32 cellular contexts compared by ENCODE assay signal in genomic region chr3:14814473-14814872, GRCh38. TPM values are rescaled to one million over a fixed set of nuclear protein-coding genes. Genes with fewer than 3 reads are reported as not detected.
"Had no signal": no experiment of that assay in that cellular context is flagged by ENCODE, and none has a peak within 500 bp of the region (broad histone marks: within the 10 kb centered on the region; RNA-seq: fewer than 3 reads in every experiment).

No MANE protein-coding gene starts in this region.

- H3K4me3 ChIP-seq: esophagus squamous epithelium, hepatocyte, psoas muscle, tibial artery, upper lobe of right lung had no signal

- H3K36me3 ChIP-seq: upper lobe of right lung had no signal

- H3K9me3 ChIP-seq: esophagus squamous epithelium, psoas muscle, tibial artery, upper lobe of right lung had no signal

- H3K4me1 Mint-ChIP-seq: central memory CD8-positive, alpha-beta T cell had no signal

- H3K9ac ChIP-seq: parathyroid adenoma had no signal

- FAIRE-seq: bronchial epithelial cell, frontal cortex, kidney, TTC549 had no signal

- H3K79me2 ChIP-seq: hepatocyte, parathyroid adenoma had no signal

- H3K36me3 Mint-ChIP-seq: activated naive CD8-positive, alpha-beta T cell; naive thymus-derived CD8-positive, alpha-beta T cell; stimulated activated effector memory CD8-positive, alpha-beta T cell treated with anti-CD3 and anti-CD28 coated beads, Interleukin-12 subunit alpha, Interleukin-12 subunit beta, amount 100 ng/mL, for 72 hours had no signal

- H3K4me3 Mint-ChIP-seq: activated naive CD8-positive, alpha-beta T cell; activated T-cell treated with anti-CD3 and anti-CD28 coated beads, Interleukin-2, amount 50 U/mL, for 72 hours; central memory CD8-positive, alpha-beta T cell; dendritic cell treated with granulocyte-macrophage colony-stimulating factor and Interleukin-4, amounts not matched to agents 40 ng/mL and 50 ng/mL, for 4 days; neural crest cell; stimulated activated effector memory CD8-positive, alpha-beta T cell treated with anti-CD3 and anti-CD28 coated beads, Interleukin-12 subunit alpha, Interleukin-12 subunit beta, amount 100 ng/mL, for 72 hours; stimulated activated naive CD8-positive, alpha-beta T cell treated with anti-CD3 and anti-CD28 coated beads, Interleukin-15, amount 100 ng/mL, for 72 hours; T-helper 1 cell treated with Interleukin-12 subunit alpha and Interleukin-12 subunit beta and Interleukin-4 antibody, amounts not matched to agents 30 μg/mL and 1 μg/mL, for 36 hours had no signal

- H3K4me2 ChIP-seq: hepatocyte had no signal

- ATAC-seq: activated T-cell treated with anti-CD3 and anti-CD28 coated beads, Interleukin-2, amount 50 U/mL, for 72 hours; naive thymus-derived CD8-positive, alpha-beta T cell; stimulated activated effector memory CD8-positive, alpha-beta T cell treated with anti-CD3 and anti-CD28 coated beads, Interleukin-12 subunit alpha, Interleukin-12 subunit beta, amount 100 ng/mL, for 72 hours; stimulated activated naive CD8-positive, alpha-beta T cell treated with anti-CD3 and anti-CD28 coated beads, Interleukin-15, amount 100 ng/mL, for 72 hours; upper lobe of right lung had no signal

- H2AFZ ChIP-seq: hepatocyte, parathyroid adenoma had no signal

- H3K27ac ChIP-seq: epithelial cell of prostate, hepatocyte, parathyroid adenoma, psoas muscle, tibial artery, upper lobe of right lung, VCaP had no signal

- H3K27ac Mint-ChIP-seq: activated naive CD8-positive, alpha-beta T cell; activated T-cell treated with anti-CD3 and anti-CD28 coated beads, Interleukin-2, amount 50 U/mL, for 72 hours; dendritic cell treated with granulocyte-macrophage colony-stimulating factor and Interleukin-4, amounts not matched to agents 40 ng/mL and 50 ng/mL, for 4 days; naive thymus-derived CD8-positive, alpha-beta T cell; stimulated activated effector memory CD8-positive, alpha-beta T cell treated with anti-CD3 and anti-CD28 coated beads, Interleukin-12 subunit alpha, Interleukin-12 subunit beta, amount 100 ng/mL, for 72 hours; T-helper 1 cell treated with Interleukin-12 subunit alpha and Interleukin-12 subunit beta and Interleukin-4 antibody, amounts not matched to agents 30 μg/mL and 1 μg/mL, for 36 hours had no signal

- DNase-seq: activated CD4-positive, alpha-beta T cell treated with anti-CD3 and anti-CD28 coated beads for 4 hours; activated CD4-positive, alpha-beta T cell treated with anti-CD3 and anti-CD28 coated beads, Interleukin-2, amount 50 U/mL, for 4 hours; activated naive CD4-positive, alpha-beta T cell; activated T-cell treated with anti-CD3 and anti-CD28 coated beads for 4 hours; activated T-cell treated with anti-CD3 and anti-CD28 coated beads, Interleukin-2, amount 50 U/mL, for 72 hours; anterior cingulate cortex; esophagus squamous epithelium; glutamatergic neuron; kidney; naive thymus-derived CD8-positive, alpha-beta T cell; nucleus accumbens; stimulated activated CD4-positive, alpha-beta T cell treated with anti-CD3 and anti-CD28 coated beads, Interleukin-12 subunit alpha, Interleukin-12 subunit beta, amount 100 ng/mL, for 4 hours; stimulated activated CD4-positive, alpha-beta T cell treated with anti-CD3 and anti-CD28 coated beads, Interleukin-4, amount 100 ng/mL, for 24 hours; stimulated activated naive CD8-positive, alpha-beta T cell treated with anti-CD3 and anti-CD28 coated beads, Interleukin-15, amount 100 ng/mL, for 72 hours; SW 1271; T-helper 9 cell; tibial artery; upper lobe of right lung had no signal

- H3K4me1 ChIP-seq: parathyroid adenoma, psoas muscle had no signal

- H3K9me3 Mint-ChIP-seq: activated T-cell treated with anti-CD3 and anti-CD28 coated beads, Interleukin-2, amount 50 U/mL, for 72 hours; central memory CD8-positive, alpha-beta T cell; dendritic cell treated with granulocyte-macrophage colony-stimulating factor and Interleukin-4, amounts not matched to agents 40 ng/mL and 50 ng/mL, for 4 days; naive thymus-derived CD8-positive, alpha-beta T cell; neural crest cell; stimulated activated effector memory CD8-positive, alpha-beta T cell treated with anti-CD3 and anti-CD28 coated beads, Interleukin-12 subunit alpha, Interleukin-12 subunit beta, amount 100 ng/mL, for 72 hours; stimulated activated naive CD8-positive, alpha-beta T cell treated with anti-CD3 and anti-CD28 coated beads, Interleukin-15, amount 100 ng/mL, for 72 hours; T-helper 1 cell treated with Interleukin-12 subunit alpha and Interleukin-12 subunit beta and Interleukin-4 antibody, amounts not matched to agents 30 μg/mL and 1 μg/mL, for 36 hours had no signal

RNA-seq across cellular contexts. Expression of gene FGD5, which starts 4.3 kb away (rescaled TPM):
- total RNA-seq: activated T-cell treated with anti-CD3 and anti-CD28 coated beads, Interleukin-2, amount 50 U/mL, for 72 hours; bronchial epithelial cell had no signal
- polyA plus RNA-seq: naive thymus-derived CD8-positive, alpha-beta T cell had no signal
